ENCODE assay signal across 8 cellular contexts in the genomic region with DNA sequence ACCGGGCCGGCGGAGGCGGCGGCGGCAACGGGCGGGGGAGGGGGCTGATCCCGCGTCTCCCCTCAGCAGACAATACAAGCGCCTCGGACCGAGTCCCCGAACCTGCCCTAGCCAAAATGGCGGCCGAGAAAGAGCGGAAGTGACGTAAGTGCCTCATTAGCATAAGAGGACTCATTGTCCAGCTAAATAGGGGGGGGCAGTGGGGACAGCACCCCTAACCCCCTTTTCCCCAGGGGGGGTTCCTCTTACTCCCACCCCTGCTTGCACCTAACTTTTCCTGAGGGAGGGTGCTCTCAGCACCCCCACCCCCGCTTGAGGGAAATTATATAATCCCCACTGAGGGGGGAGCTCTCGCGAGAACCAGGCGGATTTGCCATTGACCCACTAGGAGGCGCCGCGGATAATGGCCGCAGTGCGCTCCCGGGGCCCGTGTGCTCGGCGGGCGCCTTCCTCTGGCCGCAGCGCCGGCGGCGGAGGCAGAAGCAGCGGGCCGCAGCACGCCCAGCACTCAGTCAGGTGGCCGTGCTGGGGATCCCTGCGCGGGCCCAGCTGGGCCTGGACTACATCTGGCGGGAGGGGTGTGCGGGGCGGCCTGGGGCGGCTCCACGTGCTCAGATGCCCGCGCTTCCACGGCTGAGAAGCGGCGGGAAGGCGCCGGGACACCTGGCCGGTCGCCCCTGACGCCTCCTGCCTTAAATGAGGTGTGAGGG. TPM values are rescaled to one million over a fixed set of nuclear protein-coding genes. Genes with fewer than 3 reads are reported as not detected.
A peak's percentile ranks its signal among the peaks of the same experiment; 100 is the strongest.
DNase-seq lines count a peak whose midpoint lies in the region; ATAC-seq and TF ChIP-seq lines count a peak whose summit lies in the region.

A gene (minus strand): TSS at position 132 of the 710 bp plus-strand sequence. CDS start 27,441 bp downstream, outside the sequence.

- H3K4me3 Mint-ChIP-seq in CD4-positive, alpha-beta T cell, result peak within 1 kb of the TSS; percentile 93

- peaks cover 1 to 29% (median 26%) of the 10 kb centered on the region in 4 donors for H3K4me1 ChIP-seq in liver (ENCODE audit: control insufficient read depth in 4 of 4, insufficient read depth in 4 of 4, low read length in 3 of 4)

- intact Hi-C loops in CD4-positive, alpha-beta T cell (cut with DNase I, micrococcal nuclease), result loop anchor here (1.0 to 10.0 kb wide), 6 partner anchors 27 to 1217 kb away; a partner anchor contains a TSS

- H3K27me3 ChIP-seq in CD4-positive, alpha-beta T cell (ENCODE audit: control insufficient read depth, insufficient read depth, low read length), result no peaks in the 10 kb centered on the region
- H3K27me3 ChIP-seq in liver (ENCODE audit: control insufficient read depth in 4 of 4, insufficient read depth in 4 of 4, low read length in 3 of 4), result no peaks in the 10 kb centered on the region

- H3K36me3 Mint-ChIP-seq in CD4-positive, alpha-beta T cell (ENCODE audit: low read depth), result peaks cover 80% of the 10 kb centered on the region

- H3K27me3 Mint-ChIP-seq in CD4-positive, alpha-beta T cell, result no peaks in the 10 kb centered on the region

- H3K9ac ChIP-seq in liver (ENCODE audit: low read depth in 1 of 2, low read length in 2 of 2), result peak within 1 kb of the TSS; percentile 68 to 88

- ATAC-seq in CD4-positive, alpha-beta T cell (ENCODE audit: poor library complexity), result peak; percentile 62
- ATAC-seq in GM19438 (IDR thresholded peaks at IDR 0.05; ENCODE audit: low read depth, unreplicated experiment), result peak; percentile 59

- H3K9me3 ChIP-seq in CD4-positive, alpha-beta T cell (ENCODE audit: control insufficient read depth, low read length), result no peaks in the 10 kb centered on the region
- H3K9me3 ChIP-seq in liver (ENCODE audit: control insufficient read depth in 4 of 4, low read length in 3 of 4), result no peaks in the 10 kb centered on the region

- peak; percentile 80 to 89 (median 84) for DNase-seq in CD4-positive, alpha-beta T cell
- DNase-seq in HK-2 (ENCODE audit: unreplicated experiment) (peak; percentile 93), NCI-H82 (lab: John Stamatoyannopoulos, UW) (peak; percentile 98), dermis microvascular lymphatic vessel endothelial cell (ENCODE audit: low read depth in 2 of 2) (peak; percentile 90 to 96)
- peak; percentile 84 to 89 for DNase-seq in activated CD4-positive, alpha-beta T cell treated with anti-CD3 and anti-CD28 coated beads, Interleukin-2, amount 50 U/mL, for 48 hours
- peak; percentile 86 for DNase-seq in stimulated activated CD4-positive, alpha-beta T cell treated with anti-CD3 and anti-CD28 coated beads, Interleukin-4, amount 100 ng/mL, for 1 hour

- peak in 1 of 2 donors; percentile 66 for TF ChIP-seq RAD21 in liver (IDR thresholded peaks at IDR 0.05)

- POLR2A ChIA-PET in CD4-positive, alpha-beta T cell (lab: Charles Lee), result interaction anchor here (0.7 to 7.9 kb wide), 26 partner anchors 9 to 995 kb away, joined by 3 to 157 read pairs (median 5); a partner anchor contains a TSS

- WGBS in liver, result under 1% methylated on average over 58 of the region's 58 CpGs

- peak within 1 kb of the TSS; percentile 98 for H3K27ac Mint-ChIP-seq in CD4-positive, alpha-beta T cell

- H3K27ac ChIP-seq in CD4-positive, alpha-beta T cell (ENCODE audit: low read depth, low read length), result peak within 1 kb of the TSS; percentile 100
- H3K27ac ChIP-seq in liver (ENCODE audit: low read depth in 1 of 2, low read length in 2 of 2), result peak within 1 kb of the TSS; percentile 99 to 100

- H3K9me3 Mint-ChIP-seq in CD4-positive, alpha-beta T cell, result no peaks in the 10 kb centered on the region

- H3K36me3 ChIP-seq in liver (ENCODE audit: control insufficient read depth in 4 of 4, insufficient read depth in 3 of 4, low read depth in 1 of 4, low read length in 3 of 4), result peaks cover 1 to 22% (median 15%) of the 10 kb centered on the region in 4 donors

- peak within 1 kb of the TSS; percentile 62 to 100 (median 80) for H3K4me3 ChIP-seq in liver (ENCODE audit: low read depth in 1 of 3, low read length in 3 of 3)

- H3K4me1 Mint-ChIP-seq in CD4-positive, alpha-beta T cell (ENCODE audit: low read depth), result peaks cover 50% of the 10 kb centered on the region

- TF ChIP-seq CTCF in CD4-positive, alpha-beta T cell (IDR thresholded peaks at IDR 0.05), result peak; percentile 76
- peak; percentile 54 for TF ChIP-seq CTCF in liver (IDR thresholded peaks at IDR 0.05; ENCODE audit: low read depth, low read length, missing input control)

- CTCF ChIA-PET in CD4-positive, alpha-beta T cell (lab: Charles Lee), result interaction anchor here (0.9 to 4.2 kb wide), 12 partner anchors 11 to 140 kb away, joined by 3 to 63 read pairs (median 5); a partner anchor contains a TSS

TF ChIP-seq in liver, 16 proteins besides CTCF, POLR2A, EP300 and RAD21:
- TF ChIP-seq RXRA (IDR thresholded peaks at IDR 0.05) (peak in 1 of 2 donors; percentile 7), EGR1 (IDR thresholded peaks at IDR 0.05; ENCODE audit: low read depth in 2 of 2) (peak; percentile 40 to 70), HNF4G (IDR thresholded peaks at IDR 0.05) (no peak), SP1 (IDR thresholded peaks at IDR 0.05) (peak; percentile 43), NR2F2 (IDR thresholded peaks at IDR 0.05) (no peak), FOXA2 (IDR thresholded peaks at IDR 0.05) (no peak), GABPA (IDR thresholded peaks at IDR 0.05 in 1 of 2, conservative IDR thresholded peaks at IDR 0.05 in 1 of 2) (peak; percentile 67 to 83), YY1 (IDR thresholded peaks at IDR 0.05) (peak; percentile 97), HNF4A (conservative IDR thresholded peaks at IDR 0.05) (no peak), FOXA1 (IDR thresholded peaks at IDR 0.05) (no peak), TAF1 (conservative IDR thresholded peaks at IDR 0.05) (peak; percentile 88), JUND (IDR thresholded peaks at IDR 0.05) (no peak)
- TF ChIP-seq, protein P1, sequence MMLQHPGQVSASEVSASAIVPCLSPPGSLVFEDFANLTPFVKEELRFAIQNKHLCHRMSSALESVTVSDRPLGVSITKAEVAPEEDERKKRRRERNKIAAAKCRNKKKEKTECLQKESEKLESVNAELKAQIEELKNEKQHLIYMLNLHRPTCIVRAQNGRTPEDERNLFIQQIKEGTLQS (IDR thresholded peaks at IDR 0.05), result no peak
- TF ChIP-seq, protein P2, sequence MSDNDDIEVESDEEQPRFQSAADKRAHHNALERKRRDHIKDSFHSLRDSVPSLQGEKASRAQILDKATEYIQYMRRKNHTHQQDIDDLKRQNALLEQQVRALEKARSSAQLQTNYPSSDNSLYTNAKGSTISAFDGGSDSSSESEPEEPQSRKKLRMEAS (IDR thresholded peaks at IDR 0.05), result no peak
- TF ChIP-seq, protein P3, sequence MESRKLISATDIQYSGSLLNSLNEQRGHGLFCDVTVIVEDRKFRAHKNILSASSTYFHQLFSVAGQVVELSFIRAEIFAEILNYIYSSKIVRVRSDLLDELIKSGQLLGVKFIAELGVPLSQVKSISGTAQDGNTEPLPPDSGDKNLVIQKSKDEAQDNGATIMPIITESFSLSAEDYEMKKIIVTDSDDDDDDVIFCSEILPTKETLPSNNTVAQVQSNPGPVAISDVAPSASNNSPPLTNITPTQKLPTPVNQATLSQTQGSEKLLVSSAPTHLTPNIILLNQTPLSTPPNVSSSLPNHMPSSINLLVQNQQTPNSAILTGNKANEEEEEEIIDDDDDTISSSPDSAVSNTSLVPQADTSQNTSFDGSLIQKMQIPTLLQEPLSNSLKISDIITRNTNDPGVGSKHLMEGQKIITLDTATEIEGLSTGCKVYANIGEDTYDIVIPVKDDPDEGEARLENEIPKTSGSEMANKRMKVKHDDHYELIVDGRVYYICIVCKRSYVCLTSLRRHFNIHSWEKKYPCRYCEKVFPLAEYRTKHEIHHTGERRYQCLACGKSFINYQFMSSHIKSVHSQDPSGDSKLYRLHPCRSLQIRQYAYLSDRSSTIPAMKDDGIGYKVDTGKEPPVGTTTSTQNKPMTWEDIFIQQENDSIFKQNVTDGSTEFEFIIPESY (IDR thresholded peaks at IDR 0.05), result peak; percentile 98
- TF ChIP-seq, protein P4, sequence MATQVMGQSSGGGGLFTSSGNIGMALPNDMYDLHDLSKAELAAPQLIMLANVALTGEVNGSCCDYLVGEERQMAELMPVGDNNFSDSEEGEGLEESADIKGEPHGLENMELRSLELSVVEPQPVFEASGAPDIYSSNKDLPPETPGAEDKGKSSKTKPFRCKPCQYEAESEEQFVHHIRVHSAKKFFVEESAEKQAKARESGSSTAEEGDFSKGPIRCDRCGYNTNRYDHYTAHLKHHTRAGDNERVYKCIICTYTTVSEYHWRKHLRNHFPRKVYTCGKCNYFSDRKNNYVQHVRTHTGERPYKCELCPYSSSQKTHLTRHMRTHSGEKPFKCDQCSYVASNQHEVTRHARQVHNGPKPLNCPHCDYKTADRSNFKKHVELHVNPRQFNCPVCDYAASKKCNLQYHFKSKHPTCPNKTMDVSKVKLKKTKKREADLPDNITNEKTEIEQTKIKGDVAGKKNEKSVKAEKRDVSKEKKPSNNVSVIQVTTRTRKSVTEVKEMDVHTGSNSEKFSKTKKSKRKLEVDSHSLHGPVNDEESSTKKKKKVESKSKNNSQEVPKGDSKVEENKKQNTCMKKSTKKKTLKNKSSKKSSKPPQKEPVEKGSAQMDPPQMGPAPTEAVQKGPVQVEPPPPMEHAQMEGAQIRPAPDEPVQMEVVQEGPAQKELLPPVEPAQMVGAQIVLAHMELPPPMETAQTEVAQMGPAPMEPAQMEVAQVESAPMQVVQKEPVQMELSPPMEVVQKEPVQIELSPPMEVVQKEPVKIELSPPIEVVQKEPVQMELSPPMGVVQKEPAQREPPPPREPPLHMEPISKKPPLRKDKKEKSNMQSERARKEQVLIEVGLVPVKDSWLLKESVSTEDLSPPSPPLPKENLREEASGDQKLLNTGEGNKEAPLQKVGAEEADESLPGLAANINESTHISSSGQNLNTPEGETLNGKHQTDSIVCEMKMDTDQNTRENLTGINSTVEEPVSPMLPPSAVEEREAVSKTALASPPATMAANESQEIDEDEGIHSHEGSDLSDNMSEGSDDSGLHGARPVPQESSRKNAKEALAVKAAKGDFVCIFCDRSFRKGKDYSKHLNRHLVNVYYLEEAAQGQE (IDR thresholded peaks at IDR 0.05), result no peak

RNA-seq across cellular contexts. Expression of the gene that starts here (rescaled TPM):
- 10 to 100 TPM; 41.9 to 47.1 TPM for total RNA-seq in CD4-positive, alpha-beta T cell
- 28.6 and 33.0 TPM in 2 replicates for total RNA-seq in dermis microvascular lymphatic vessel endothelial cell
- total RNA-seq in liver, result 10 to 100 TPM; 25.2 to 25.4 TPM
- 10 to 100 TPM in 1 of 2 donors, 1 to 10 TPM in 1; 9.3 to 15.1 TPM for polyA plus RNA-seq in liver

Comparison
In these comparisons a context has a peak if more than half of its experiments do, and no peak if none do; other contexts are left out.
1. Peak in every context shown above with its lines: DNase-seq, ATAC-seq, H3K4me3 ChIP-seq and H3K27ac ChIP-seq.